15 cellular contexts compared by ENCODE assay signal in the genomic region with DNA sequence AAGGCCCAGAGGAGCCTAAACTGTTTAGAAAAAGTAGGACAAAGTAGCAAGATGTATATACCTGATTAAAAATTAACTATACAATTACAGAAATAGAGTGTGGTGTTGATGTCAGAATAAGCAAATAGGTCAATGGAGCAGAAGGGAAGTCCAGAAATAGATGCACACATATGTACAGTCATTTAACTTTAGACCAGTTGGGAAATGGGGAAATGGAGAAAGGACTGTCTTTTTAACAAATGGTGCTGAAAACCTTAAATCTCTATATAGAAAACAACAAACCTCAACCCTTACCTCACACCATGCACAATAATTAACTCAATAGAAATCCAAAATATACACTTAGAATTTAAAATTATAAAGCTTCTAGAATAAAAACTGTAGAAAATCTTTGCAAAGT.
DNase-seq lines count a peak whose midpoint lies in the region; ATAC-seq and TF ChIP-seq lines count a peak whose summit lies in the region.
"Had no signal": no experiment of that assay in that cellular context is flagged by ENCODE, and none has a peak within 500 bp of the region (broad histone marks: within the 10 kb centered on the region; RNA-seq: fewer than 3 reads in every experiment).

No MANE protein-coding gene starts in this region.

- ATAC-seq in GM19467 (IDR thresholded peaks at IDR 0.05; ENCODE audit: unreplicated experiment) (peak; percentile 82), HG03064 (IDR thresholded peaks at IDR 0.05; ENCODE audit: low read depth, unreplicated experiment) (peak; percentile 85), HG03039 (IDR thresholded peaks at IDR 0.05; ENCODE audit: unreplicated experiment) (no peak)

- TF ChIP-seq CTCF in GM13976 (IDR thresholded peaks at IDR 0.05; ENCODE audit: borderline replicate concordance, control extremely low read depth, extremely low read depth, insufficient read depth, missing control alignments) (no peak), Caco-2 (IDR thresholded peaks at IDR 0.05; ENCODE audit: insufficient read depth in 1 of 2, low read depth in 1 of 2, low read length in 1 of 2, severe bottlenecking in 1 of 2, unreplicated experiment in 1 of 2) (no peak)

- no TSS peak for BruUV-seq in Caco-2 (replicated peaks; lab: Mats Ljungman, UMichigan)

- H3K27me3 ChIP-seq in Caco-2 (replicated peaks; ENCODE audit: control insufficient read depth, insufficient read depth, low read length), result no peaks in the 10 kb centered on the region

- H3K36me3 Mint-ChIP-seq in Caco-2 (ENCODE audit: insufficient read depth, unreplicated experiment), result no peaks in the 10 kb centered on the region
- H3K36me3 Mint-ChIP-seq: activated naive CD4-positive, alpha-beta T cell treated with anti-CD3 and anti-CD28 coated beads, Interleukin-2, amount 50 U/mL, for 24 hours; brain had no signal

- CTCF ChIA-PET in Caco-2 (lab: Charles Lee), result no interaction called here

- H3K4me1 Mint-ChIP-seq in Caco-2 (ENCODE audit: low read depth, unreplicated experiment), result no peaks in the 10 kb centered on the region
- H3K4me1 Mint-ChIP-seq: activated CD4-positive, alpha-beta T cell treated with anti-CD3 and anti-CD28 coated beads, Interleukin-2, amount 10 ng/mL, durations not matched to agents 24 days and 14 days; activated naive CD4-positive, alpha-beta T cell treated with anti-CD3 and anti-CD28 coated beads, Interleukin-2, amount 50 U/mL, for 24 hours; brain had no signal

- H3K27me3 Mint-ChIP-seq in Caco-2 (ENCODE audit: insufficient read depth, unreplicated experiment), result peaks cover 12% of the 10 kb centered on the region

- H3K9me3 ChIP-seq in Caco-2, result no peaks in the 10 kb centered on the region

- H3K27ac Mint-ChIP-seq in Caco-2 (ENCODE audit: unreplicated experiment), result no peak overlapping the region
- H3K27ac Mint-ChIP-seq: activated CD4-positive, alpha-beta T cell treated with anti-CD3 and anti-CD28 coated beads, Interleukin-2, amount 10 ng/mL, durations not matched to agents 24 days and 14 days; activated naive CD4-positive, alpha-beta T cell treated with anti-CD3 and anti-CD28 coated beads, Interleukin-2, amount 50 U/mL, for 24 hours; brain had no signal

- no peaks in the 10 kb centered on the region for H3K9me3 Mint-ChIP-seq in Caco-2 (ENCODE audit: unreplicated experiment)
- H3K9me3 Mint-ChIP-seq: activated naive CD4-positive, alpha-beta T cell treated with anti-CD3 and anti-CD28 coated beads, Interleukin-2, amount 50 U/mL, for 24 hours had no signal

- intact Hi-C loops in Caco-2 (cut with micrococcal nuclease; ENCODE audit: unreplicated experiment), result no loop called here

- peak; percentile 10 for DNase-seq in GM13976 (ENCODE audit: low spot score)
- DNase-seq in NOMO-1 treated with DMSO at 0.1 percent for 48 hours (lab: John Stamatoyannopoulos, UW; ENCODE audit: unreplicated experiment), result peak; percentile 81
- DNase-seq in DMS 273 (lab: John Stamatoyannopoulos, UW; ENCODE audit: unreplicated experiment), result no peak
- DNase-seq in Caco-2, result no peak
- DNase-seq in stimulated activated CD4-positive, alpha-beta T cell treated with anti-CD3 and anti-CD28 coated beads, Interleukin-4, amount 100 ng/mL, for 1 hour, result no peak
- DNase-seq: activated CD4-positive, alpha-beta T cell treated with anti-CD3 and anti-CD28 coated beads, Interleukin-2, amount 10 ng/mL, durations not matched to agents 24 days and 14 days; dermis blood vessel endothelial cell; GF-D8; NCI-H2029 treated with DMSO at 0.1 percent for 48 hours; retina had no signal

- H3K36me3 ChIP-seq in Caco-2 (ENCODE audit: control insufficient read depth, insufficient read depth, low read length), result no peaks in the 10 kb centered on the region

- POLR2A ChIA-PET in Caco-2 (lab: Charles Lee), result no interaction called here

- H3K4me1 ChIP-seq in Caco-2, result no peaks in the 10 kb centered on the region

- in situ Hi-C loops in GM13976 (cut with MboI; ENCODE audit: low sequenced_read_pairs, unreplicated experiment), result no loop called here

- no peak overlapping the region for H3K4me3 Mint-ChIP-seq in Caco-2 (ENCODE audit: unreplicated experiment)
- H3K4me3 Mint-ChIP-seq: activated CD4-positive, alpha-beta T cell treated with anti-CD3 and anti-CD28 coated beads, Interleukin-2, amount 10 ng/mL, durations not matched to agents 24 days and 14 days; activated naive CD4-positive, alpha-beta T cell treated with anti-CD3 and anti-CD28 coated beads, Interleukin-2, amount 50 U/mL, for 24 hours; brain had no signal

- no peak overlapping the region for H3K4me3 ChIP-seq in Caco-2 (ENCODE audit: low read depth, low read length)

Comparison
In these comparisons a context has a peak if more than half of its experiments do, and no peak if none do; other contexts are left out.
1. DNase-seq: peak in GM13976 (single experiment) and NOMO-1 treated with DMSO at 0.1 percent for 48 hours (single experiment); none in DMS 273 (single experiment), Caco-2 (0 of 2) and stimulated activated CD4-positive, alpha-beta T cell treated with anti-CD3 and anti-CD28 coated beads, Interleukin-4, amount 100 ng/mL, for 1 hour (single experiment).